8 cellular contexts compared by ENCODE assay signal in the genomic region with DNA sequence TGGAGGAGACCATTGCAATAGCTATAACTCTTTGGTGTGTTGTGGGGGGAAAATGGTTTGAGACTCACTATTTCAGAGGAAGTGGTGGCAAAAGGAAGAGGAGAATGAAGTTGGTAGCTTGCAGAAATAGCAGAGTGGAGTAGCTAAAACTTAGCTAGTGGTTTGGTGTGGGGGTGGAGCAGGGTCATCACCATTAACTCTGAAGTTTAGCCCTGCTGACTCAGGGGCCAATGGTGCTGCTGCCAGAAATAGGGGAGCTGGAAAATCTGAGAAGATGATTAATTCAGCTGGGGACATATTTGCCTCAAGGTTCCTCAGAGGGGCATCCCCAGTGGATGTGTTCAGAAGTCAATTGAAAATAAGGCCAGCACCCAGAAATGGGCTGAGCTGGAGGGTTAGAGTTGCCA.
DNase-seq lines count a peak whose midpoint lies in the region; TF ChIP-seq lines count a peak whose summit lies in the region.

No MANE protein-coding gene starts in this region.

- H3K4me1 ChIP-seq in SJSA1 (replicated peaks) (peaks cover 57% of the 10 kb centered on the region), adipocyte (ENCODE audit: control insufficient read depth, insufficient read depth, low read length) (peaks cover 45% of the 10 kb centered on the region), prostate gland (replicated peaks) (no peaks in the 10 kb centered on the region)

- no peaks in the 10 kb centered on the region for H3K27me3 ChIP-seq in SJSA1 (replicated peaks)
- H3K27me3 ChIP-seq in adipocyte (replicated peaks; ENCODE audit: control insufficient read depth, insufficient read depth, low read length): no peaks in the 10 kb centered on the region
- no peaks in the 10 kb centered on the region for H3K27me3 ChIP-seq in prostate gland (replicated peaks; ENCODE audit: insufficient read depth)

- DNase-seq in GM10266 (ENCODE audit: extremely low spot score) (peak; percentile 11), SJSA1 (ENCODE audit: low read depth in 1 of 2, low spot score in 2 of 2) (peak in 1 of 2 experiments; percentile 57), adipocyte (ENCODE audit: low read depth) (peak; percentile 27), prostate gland (ENCODE audit: low spot score) (no peak), GM19240 (ENCODE audit: insufficient read length, low spot score) (no peak), NCI-H146 treated with DMSO at 0.1 percent for 48 hours (lab: John Stamatoyannopoulos, UW; ENCODE audit: unreplicated experiment) (no peak), occipital lobe (lab: John Stamatoyannopoulos, UW) (no peak)
- DNase-seq in stimulated activated CD4-positive, alpha-beta T cell treated with anti-CD3 and anti-CD28 coated beads, Interleukin-1b, Interleukin-23, amount 100 ng/mL, for 4 hours (ENCODE audit: low read depth in 2 of 2): peak; percentile 34 to 40

- H3K9ac ChIP-seq in adipocyte (ENCODE audit: low read length): peak overlapping the region; percentile 3

- H3K36me3 ChIP-seq in SJSA1 (0 out of 2 replicates have a peak, but pooled peaks cover 3% of the 10 kb centered on the region), adipocyte (ENCODE audit: control insufficient read depth, insufficient read depth, low read length, severe bottlenecking) (no peaks in the 10 kb centered on the region), prostate gland (no peaks in the 10 kb centered on the region)

- H3K9me3 ChIP-seq in SJSA1 (replicated peaks): no peaks in the 10 kb centered on the region
- H3K9me3 ChIP-seq in adipocyte (ENCODE audit: control insufficient read depth, low read length): no peaks in the 10 kb centered on the region
- H3K9me3 ChIP-seq in prostate gland: no peaks in the 10 kb centered on the region

- H3K27ac ChIP-seq in SJSA1: peak overlapping the region; percentile 75
- no peak overlapping the region for H3K27ac ChIP-seq in prostate gland

- intact Hi-C loops in prostate gland (cut with DNase I): no loop called here

- H3K4me3 ChIP-seq in SJSA1 (no peak overlapping the region), adipocyte (ENCODE audit: low read length) (peak overlapping the region; percentile 12), prostate gland (no peak overlapping the region)

- TF ChIP-seq CTCF in GM10266 (IDR thresholded peaks at IDR 0.05; ENCODE audit: control insufficient read depth, insufficient read depth, low read depth, missing control alignments): no peak
- TF ChIP-seq CTCF in prostate gland (IDR thresholded peaks at IDR 0.05): no peak

- TF ChIP-seq POLR2A in prostate gland (IDR thresholded peaks at IDR 0.05): no peak

Comparison
In these comparisons a context has a peak if more than half of its experiments do, and no peak if none do; other contexts are left out.
1. DNase-seq: peak in GM10266 (single experiment), adipocyte (single experiment) and stimulated activated CD4-positive, alpha-beta T cell treated with anti-CD3 and anti-CD28 coated beads, Interleukin-1b, Interleukin-23, amount 100 ng/mL, for 4 hours (2 of 2); none in prostate gland (single experiment), GM19240 (single experiment), NCI-H146 treated with DMSO at 0.1 percent for 48 hours (single experiment) and occipital lobe (single experiment).